ENCODE assay signal across 1 cellular context in the genomic region with DNA sequence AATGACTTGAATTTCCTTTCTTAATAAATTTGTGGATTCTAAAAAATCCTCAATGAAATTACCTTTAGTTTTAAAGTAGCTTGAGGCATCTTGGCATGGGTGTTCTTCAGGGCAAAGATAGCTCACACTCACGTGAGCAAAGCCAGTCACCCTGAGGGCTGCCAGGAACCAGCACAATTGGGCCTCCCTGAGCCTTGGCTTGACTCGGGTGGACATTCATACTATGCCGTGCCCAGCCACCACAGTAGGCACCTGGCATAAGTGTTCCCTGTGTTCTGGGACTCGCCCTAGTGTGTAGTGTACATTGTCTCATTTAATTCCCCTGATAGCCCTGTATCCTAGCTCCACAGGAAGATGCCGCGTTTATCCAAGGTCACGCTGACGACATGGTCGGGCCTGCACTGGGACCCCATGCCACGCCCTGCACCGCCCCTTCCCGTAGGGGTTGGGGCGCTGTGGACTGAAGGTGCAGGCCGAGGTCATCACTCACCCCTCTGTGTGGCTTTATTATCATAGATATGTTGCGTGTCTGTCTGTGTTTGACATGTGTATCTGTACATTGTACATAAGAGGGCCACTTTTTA.
TF ChIP-seq lines count a peak whose summit lies in the region.

No MANE protein-coding gene starts in this region.

TF ChIP-seq in HEK293T, 16 proteins besides CTCF, POLR2A, EP300 and RAD21 (continued from another document):
- no peak for TF ChIP-seq L3MBTL2 (conservative IDR thresholded peaks at IDR 0.05)
- no peak for TF ChIP-seq ELF4 (IDR thresholded peaks at IDR 0.05)
- no peak for TF ChIP-seq ARNT (IDR thresholded peaks at IDR 0.05)
- no peak for TF ChIP-seq TARDBP (IDR thresholded peaks at IDR 0.05)
- TF ChIP-seq NFRKB (IDR thresholded peaks at IDR 0.05): no peak
- TF ChIP-seq HDGF (IDR thresholded peaks at IDR 0.05; ENCODE audit: borderline replicate concordance): no peak
